ENCODE assay signal across 1 cellular context in the genomic region with DNA sequence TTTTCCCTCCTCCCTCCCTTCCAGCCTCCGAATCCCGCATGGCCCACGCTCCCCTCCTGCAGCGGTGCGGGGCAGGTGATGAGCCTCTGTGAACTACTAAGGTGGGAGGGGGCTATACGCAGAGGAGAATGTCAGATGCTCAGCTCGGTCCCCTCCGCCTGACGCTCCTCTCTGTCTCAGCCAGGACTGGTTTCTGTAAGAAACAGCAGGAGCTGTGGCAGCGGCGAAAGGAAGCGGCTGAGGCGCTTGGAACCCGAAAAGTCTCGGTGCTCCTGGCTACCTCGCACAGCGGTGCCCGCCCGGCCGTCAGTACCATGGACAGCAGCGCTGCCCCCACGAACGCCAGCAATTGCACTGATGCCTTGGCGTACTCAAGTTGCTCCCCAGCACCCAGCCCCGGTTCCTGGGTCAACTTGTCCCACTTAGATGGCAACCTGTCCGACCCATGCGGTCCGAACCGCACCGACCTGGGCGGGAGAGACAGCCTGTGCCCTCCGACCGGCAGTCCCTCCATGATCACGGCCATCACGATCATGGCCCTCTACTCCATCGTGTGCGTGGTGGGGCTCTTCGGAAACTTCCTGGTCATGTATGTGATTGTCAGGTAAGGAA.
TF ChIP-seq lines count a peak whose summit lies in the region.

Gene OPRM1, plus strand, starts transcription at position 10 of the 612 bp plus-strand sequence. Its CDS starts 305 bp downstream, at position 315.

TF ChIP-seq in WTC11, 78 proteins besides CTCF, POLR2A, EP300 and RAD21 (continued from another document and continues in another):
- TF ChIP-seq, protein P1, sequence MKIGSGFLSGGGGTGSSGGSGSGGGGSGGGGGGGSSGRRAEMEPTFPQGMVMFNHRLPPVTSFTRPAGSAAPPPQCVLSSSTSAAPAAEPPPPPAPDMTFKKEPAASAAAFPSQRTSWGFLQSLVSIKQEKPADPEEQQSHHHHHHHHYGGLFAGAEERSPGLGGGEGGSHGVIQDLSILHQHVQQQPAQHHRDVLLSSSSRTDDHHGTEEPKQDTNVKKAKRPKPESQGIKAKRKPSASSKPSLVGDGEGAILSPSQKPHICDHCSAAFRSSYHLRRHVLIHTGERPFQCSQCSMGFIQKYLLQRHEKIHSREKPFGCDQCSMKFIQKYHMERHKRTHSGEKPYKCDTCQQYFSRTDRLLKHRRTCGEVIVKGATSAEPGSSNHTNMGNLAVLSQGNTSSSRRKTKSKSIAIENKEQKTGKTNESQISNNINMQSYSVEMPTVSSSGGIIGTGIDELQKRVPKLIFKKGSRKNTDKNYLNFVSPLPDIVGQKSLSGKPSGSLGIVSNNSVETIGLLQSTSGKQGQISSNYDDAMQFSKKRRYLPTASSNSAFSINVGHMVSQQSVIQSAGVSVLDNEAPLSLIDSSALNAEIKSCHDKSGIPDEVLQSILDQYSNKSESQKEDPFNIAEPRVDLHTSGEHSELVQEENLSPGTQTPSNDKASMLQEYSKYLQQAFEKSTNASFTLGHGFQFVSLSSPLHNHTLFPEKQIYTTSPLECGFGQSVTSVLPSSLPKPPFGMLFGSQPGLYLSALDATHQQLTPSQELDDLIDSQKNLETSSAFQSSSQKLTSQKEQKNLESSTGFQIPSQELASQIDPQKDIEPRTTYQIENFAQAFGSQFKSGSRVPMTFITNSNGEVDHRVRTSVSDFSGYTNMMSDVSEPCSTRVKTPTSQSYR (CRISPR knock-in tag; IDR thresholded peaks at IDR 0.05) = peak; percentile 97
- TF ChIP-seq ATF1 (CRISPR knock-in tag; IDR thresholded peaks at IDR 0.05) = peak; percentile 97
- TF ChIP-seq ZNF317 (CRISPR knock-in tag; IDR thresholded peaks at IDR 0.05; ENCODE audit: borderline replicate concordance, low read depth) = peak; percentile 67; the same call in 1 of the 2 replicates
- TF ChIP-seq, protein P2, sequence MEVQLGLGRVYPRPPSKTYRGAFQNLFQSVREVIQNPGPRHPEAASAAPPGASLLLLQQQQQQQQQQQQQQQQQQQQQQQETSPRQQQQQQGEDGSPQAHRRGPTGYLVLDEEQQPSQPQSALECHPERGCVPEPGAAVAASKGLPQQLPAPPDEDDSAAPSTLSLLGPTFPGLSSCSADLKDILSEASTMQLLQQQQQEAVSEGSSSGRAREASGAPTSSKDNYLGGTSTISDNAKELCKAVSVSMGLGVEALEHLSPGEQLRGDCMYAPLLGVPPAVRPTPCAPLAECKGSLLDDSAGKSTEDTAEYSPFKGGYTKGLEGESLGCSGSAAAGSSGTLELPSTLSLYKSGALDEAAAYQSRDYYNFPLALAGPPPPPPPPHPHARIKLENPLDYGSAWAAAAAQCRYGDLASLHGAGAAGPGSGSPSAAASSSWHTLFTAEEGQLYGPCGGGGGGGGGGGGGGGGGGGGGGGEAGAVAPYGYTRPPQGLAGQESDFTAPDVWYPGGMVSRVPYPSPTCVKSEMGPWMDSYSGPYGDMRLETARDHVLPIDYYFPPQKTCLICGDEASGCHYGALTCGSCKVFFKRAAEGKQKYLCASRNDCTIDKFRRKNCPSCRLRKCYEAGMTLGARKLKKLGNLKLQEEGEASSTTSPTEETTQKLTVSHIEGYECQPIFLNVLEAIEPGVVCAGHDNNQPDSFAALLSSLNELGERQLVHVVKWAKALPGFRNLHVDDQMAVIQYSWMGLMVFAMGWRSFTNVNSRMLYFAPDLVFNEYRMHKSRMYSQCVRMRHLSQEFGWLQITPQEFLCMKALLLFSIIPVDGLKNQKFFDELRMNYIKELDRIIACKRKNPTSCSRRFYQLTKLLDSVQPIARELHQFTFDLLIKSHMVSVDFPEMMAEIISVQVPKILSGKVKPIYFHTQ (CRISPR knock-in tag; IDR thresholded peaks at IDR 0.05) = no peak
- TF ChIP-seq PREB (CRISPR knock-in tag; IDR thresholded peaks at IDR 0.05; ENCODE audit: borderline replicate concordance) = peak; percentile 97; the same call in 1 of the 2 replicates
- no peak for TF ChIP-seq GRHL2 (CRISPR knock-in tag; IDR thresholded peaks at IDR 0.05; ENCODE audit: insufficient replicate concordance, severe bottlenecking)
- 0 out of 2 replicates have a peak, but pooled peaks have one; percentile 40 for TF ChIP-seq FOXJ3 (CRISPR knock-in tag; IDR thresholded peaks at IDR 0.05; ENCODE audit: borderline replicate concordance)
- peak; percentile 76 for TF ChIP-seq HMGXB4 (CRISPR knock-in tag; IDR thresholded peaks at IDR 0.05)
- peak; percentile 94 for TF ChIP-seq ESRRA (CRISPR knock-in tag; IDR thresholded peaks at IDR 0.05; ENCODE audit: borderline replicate concordance)
- no peak for TF ChIP-seq HMGA2 (CRISPR knock-in tag; IDR thresholded peaks at IDR 0.05)
- TF ChIP-seq JUN (CRISPR knock-in tag; IDR thresholded peaks at IDR 0.05) = peak; percentile 98
- TF ChIP-seq SOX15 (CRISPR knock-in tag; IDR thresholded peaks at IDR 0.05) = no peak
- TF ChIP-seq TEAD4 (CRISPR knock-in tag; IDR thresholded peaks at IDR 0.05) = peak; percentile 95
- TF ChIP-seq STAT6 (CRISPR knock-in tag; conservative IDR thresholded peaks at IDR 0.05; ENCODE audit: low read depth) = peak; percentile 96
- peak; percentile 97 for TF ChIP-seq NFE2L1 (CRISPR knock-in tag; IDR thresholded peaks at IDR 0.05)
- TF ChIP-seq, protein P3, sequence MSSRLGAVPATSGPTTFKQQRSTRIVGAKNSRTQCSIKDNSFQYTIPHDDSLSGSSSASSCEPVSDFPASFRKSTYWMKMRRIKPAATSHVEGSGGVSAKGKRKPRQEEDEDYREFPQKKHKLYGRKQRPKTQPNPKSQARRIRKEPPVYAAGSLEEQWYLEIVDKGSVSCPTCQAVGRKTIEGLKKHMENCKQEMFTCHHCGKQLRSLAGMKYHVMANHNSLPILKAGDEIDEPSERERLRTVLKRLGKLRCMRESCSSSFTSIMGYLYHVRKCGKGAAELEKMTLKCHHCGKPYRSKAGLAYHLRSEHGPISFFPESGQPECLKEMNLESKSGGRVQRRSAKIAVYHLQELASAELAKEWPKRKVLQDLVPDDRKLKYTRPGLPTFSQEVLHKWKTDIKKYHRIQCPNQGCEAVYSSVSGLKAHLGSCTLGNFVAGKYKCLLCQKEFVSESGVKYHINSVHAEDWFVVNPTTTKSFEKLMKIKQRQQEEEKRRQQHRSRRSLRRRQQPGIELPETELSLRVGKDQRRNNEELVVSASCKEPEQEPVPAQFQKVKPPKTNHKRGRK (CRISPR knock-in tag; IDR thresholded peaks at IDR 0.05; ENCODE audit: borderline replicate concordance) = no peak
- TF ChIP-seq ZNF425 (CRISPR knock-in tag; conservative IDR thresholded peaks at IDR 0.05) = no peak
- peak; percentile 80; the same call in 1 of the 2 replicates for TF ChIP-seq NR2C2 (CRISPR knock-in tag; IDR thresholded peaks at IDR 0.05)
- peak; percentile 55; the same call in 1 of the 2 replicates for TF ChIP-seq ATF6 (CRISPR knock-in tag; IDR thresholded peaks at IDR 0.05)
- TF ChIP-seq, protein P4, sequence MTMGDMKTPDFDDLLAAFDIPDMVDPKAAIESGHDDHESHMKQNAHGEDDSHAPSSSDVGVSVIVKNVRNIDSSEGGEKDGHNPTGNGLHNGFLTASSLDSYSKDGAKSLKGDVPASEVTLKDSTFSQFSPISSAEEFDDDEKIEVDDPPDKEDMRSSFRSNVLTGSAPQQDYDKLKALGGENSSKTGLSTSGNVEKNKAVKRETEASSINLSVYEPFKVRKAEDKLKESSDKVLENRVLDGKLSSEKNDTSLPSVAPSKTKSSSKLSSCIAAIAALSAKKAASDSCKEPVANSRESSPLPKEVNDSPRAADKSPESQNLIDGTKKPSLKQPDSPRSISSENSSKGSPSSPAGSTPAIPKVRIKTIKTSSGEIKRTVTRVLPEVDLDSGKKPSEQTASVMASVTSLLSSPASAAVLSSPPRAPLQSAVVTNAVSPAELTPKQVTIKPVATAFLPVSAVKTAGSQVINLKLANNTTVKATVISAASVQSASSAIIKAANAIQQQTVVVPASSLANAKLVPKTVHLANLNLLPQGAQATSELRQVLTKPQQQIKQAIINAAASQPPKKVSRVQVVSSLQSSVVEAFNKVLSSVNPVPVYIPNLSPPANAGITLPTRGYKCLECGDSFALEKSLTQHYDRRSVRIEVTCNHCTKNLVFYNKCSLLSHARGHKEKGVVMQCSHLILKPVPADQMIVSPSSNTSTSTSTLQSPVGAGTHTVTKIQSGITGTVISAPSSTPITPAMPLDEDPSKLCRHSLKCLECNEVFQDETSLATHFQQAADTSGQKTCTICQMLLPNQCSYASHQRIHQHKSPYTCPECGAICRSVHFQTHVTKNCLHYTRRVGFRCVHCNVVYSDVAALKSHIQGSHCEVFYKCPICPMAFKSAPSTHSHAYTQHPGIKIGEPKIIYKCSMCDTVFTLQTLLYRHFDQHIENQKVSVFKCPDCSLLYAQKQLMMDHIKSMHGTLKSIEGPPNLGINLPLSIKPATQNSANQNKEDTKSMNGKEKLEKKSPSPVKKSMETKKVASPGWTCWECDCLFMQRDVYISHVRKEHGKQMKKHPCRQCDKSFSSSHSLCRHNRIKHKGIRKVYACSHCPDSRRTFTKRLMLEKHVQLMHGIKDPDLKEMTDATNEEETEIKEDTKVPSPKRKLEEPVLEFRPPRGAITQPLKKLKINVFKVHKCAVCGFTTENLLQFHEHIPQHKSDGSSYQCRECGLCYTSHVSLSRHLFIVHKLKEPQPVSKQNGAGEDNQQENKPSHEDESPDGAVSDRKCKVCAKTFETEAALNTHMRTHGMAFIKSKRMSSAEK (CRISPR knock-in tag; IDR thresholded peaks at IDR 0.05; ENCODE audit: borderline replicate concordance) = no peak
- no peak for TF ChIP-seq IRF2 (CRISPR knock-in tag; IDR thresholded peaks at IDR 0.05; ENCODE audit: borderline replicate concordance, low read depth)
- TF ChIP-seq FOXK1 (CRISPR knock-in tag; IDR thresholded peaks at IDR 0.05) = peak; percentile 97
- TF ChIP-seq CREM (CRISPR knock-in tag; IDR thresholded peaks at IDR 0.05) = peak; percentile 90
- TF ChIP-seq ZNF263 (CRISPR knock-in tag; IDR thresholded peaks at IDR 0.05; ENCODE audit: low read depth) = peak; percentile 78
